ENCODE assay signal across 21 cellular contexts in the genomic region with DNA sequence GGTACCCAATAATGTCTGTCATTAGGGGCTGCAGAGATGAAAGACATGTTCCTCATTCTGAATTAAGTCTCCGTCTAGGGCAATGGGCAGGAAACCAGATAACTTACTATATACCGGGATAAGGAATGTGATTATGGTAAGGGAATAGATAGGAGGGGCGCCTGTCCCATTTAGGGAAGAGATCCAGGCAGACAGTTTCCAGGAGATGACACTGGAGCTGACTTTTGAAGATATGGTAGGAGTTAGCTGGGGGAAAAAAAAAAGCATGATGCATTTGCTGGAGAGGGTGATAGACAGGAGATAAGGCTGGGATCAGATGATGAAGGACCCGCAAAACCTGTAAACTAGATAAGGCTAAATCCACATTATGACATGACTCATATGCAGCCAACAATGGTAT.
"Had no signal": no experiment of that assay in that cellular context is flagged by ENCODE, and none has a peak within 500 bp of the region (broad histone marks: within the 10 kb centered on the region; RNA-seq: fewer than 3 reads in every experiment).

No MANE protein-coding gene starts in this region.

- H3K9me3 ChIP-seq: colonic mucosa, esophagus muscularis mucosa, gastroesophageal sphincter, heart left ventricle, left lung, lower lobe of right lung had no signal

- H3K4me3 ChIP-seq: colonic mucosa, dorsolateral prefrontal cortex, esophagus muscularis mucosa, gastroesophageal sphincter, heart left ventricle, left lung, lower lobe of right lung had no signal

- ATAC-seq: foreskin keratinocyte; gastroesophageal sphincter; heart left ventricle; left cardiac atrium; left lung; left ventricle myocardium superior; lower lobe of right lung; naive thymus-derived CD4-positive, alpha-beta T cell had no signal

- FAIRE-seq: endothelial cell of umbilical vein, frontal cortex, islet of Langerhans, keratinocyte had no signal

- H3K4me1 ChIP-seq: colonic mucosa, esophagus muscularis mucosa, foreskin keratinocyte, gastroesophageal sphincter, heart left ventricle, left lung, lower lobe of right lung had no signal

- H3K27ac ChIP-seq: colonic mucosa, dorsolateral prefrontal cortex, esophagus muscularis mucosa, foreskin keratinocyte, gastroesophageal sphincter, heart left ventricle, left lung, lower lobe of right lung had no signal

- H3K36me3 ChIP-seq: colonic mucosa, esophagus muscularis mucosa, gastroesophageal sphincter, heart left ventricle, left lung, lower lobe of right lung had no signal

- H3K27me3 ChIP-seq: colonic mucosa, dorsolateral prefrontal cortex, esophagus muscularis mucosa, foreskin keratinocyte, gastroesophageal sphincter, heart left ventricle, left lung had no signal

- DNase-seq: colonic mucosa; cortex of kidney; dorsolateral prefrontal cortex; effector CD4-positive, alpha-beta T cell; effector memory CD4-positive, alpha-beta T cell; foreskin keratinocyte; heart left ventricle; hippocampal formation; left cardiac atrium; left lung; left ventricle myocardium superior; lower lobe of right lung; mesenchymal stem cell; midbrain; naive thymus-derived CD4-positive, alpha-beta T cell had no signal
